Comparison of ENCODE assay signal across 23 cellular contexts in genomic region chr14:50758945-50759344, GRCh38.
"Had no signal": no experiment of that assay in that cellular context is flagged by ENCODE, and none has a peak within 500 bp of the region (broad histone marks: within the 10 kb centered on the region; RNA-seq: fewer than 3 reads in every experiment).

No MANE protein-coding gene starts in this region.

- H3K27me3 Mint-ChIP-seq: activated CD4-positive, alpha-beta T cell treated with anti-CD3 and anti-CD28 coated beads for 36 hours; activated naive CD8-positive, alpha-beta T cell treated with anti-CD3 and anti-CD28 coated beads for 36 hours; central memory CD8-positive, alpha-beta T cell; stimulated activated memory B cell treated with anti-CD40 and anti-IgM and Interleukin-4, amounts not matched to agents 10 μg/mL and 1 μg/mL and 100 μg/mL, for 72 hours had no signal

- H3K4me1 ChIP-seq: esophagus squamous epithelium, foreskin keratinocyte, transverse colon had no signal

- H3K27ac Mint-ChIP-seq: activated CD4-positive, alpha-beta T cell treated with anti-CD3 and anti-CD28 coated beads for 36 hours; activated T-helper 1 cell treated with anti-CD3 and anti-CD28 coated beads, Interleukin-12 subunit alpha, Interleukin-12 subunit beta, Interleukin-2, Interleukin-4 antibody, amounts not matched to agents 30 ng/mL and 10 ng/mL and 1 ng/mL, durations not matched to agents 14 hours and 24 hours and 36 hours; natural killer cell; T-helper 2 cell treated with Interferon-gamma antibody and Interleukin-4, amounts not matched to agents 5 μg/mL and 100 μg/mL, for 36 hours; WTC11 had no signal

- H3K4me1 Mint-ChIP-seq: natural killer cell, WTC11 had no signal

- H3K9me3 Mint-ChIP-seq: activated naive CD8-positive, alpha-beta T cell treated with anti-CD3 and anti-CD28 coated beads for 36 hours; activated T-helper 1 cell treated with anti-CD3 and anti-CD28 coated beads, Interleukin-12 subunit alpha, Interleukin-12 subunit beta, Interleukin-2, Interleukin-4 antibody, amounts not matched to agents 30 ng/mL and 10 ng/mL and 1 ng/mL, durations not matched to agents 14 hours and 24 hours and 36 hours; central memory CD8-positive, alpha-beta T cell; natural killer cell; stimulated activated memory B cell treated with anti-CD40 and anti-IgM and Interleukin-4, amounts not matched to agents 10 μg/mL and 1 μg/mL and 100 μg/mL, for 72 hours; T-helper 2 cell treated with Interferon-gamma antibody and Interleukin-4, amounts not matched to agents 5 μg/mL and 100 μg/mL, for 36 hours; WTC11 had no signal

- FAIRE-seq: kidney had no signal

- H3K9me3 ChIP-seq: esophagus squamous epithelium, SK-N-SH, spleen, transverse colon, vagina had no signal

- H3K4me3 ChIP-seq: esophagus squamous epithelium, spleen, transverse colon, vagina had no signal

- H3K27ac ChIP-seq: brain microvascular endothelial cell, esophagus squamous epithelium, foreskin keratinocyte, parathyroid adenoma, transverse colon, vagina had no signal

- ATAC-seq: activated CD4-positive, alpha-beta T cell treated with anti-CD3 and anti-CD28 coated beads for 36 hours; foreskin keratinocyte; natural killer cell; sciatic nerve; stimulated activated memory B cell treated with anti-CD40 and anti-IgM and Interleukin-4, amounts not matched to agents 10 μg/mL and 1 μg/mL and 100 μg/mL, for 72 hours; WTC11 had no signal

- H3K27me3 ChIP-seq: brain microvascular endothelial cell, esophagus squamous epithelium, foreskin keratinocyte, spleen, transverse colon, vagina had no signal

- H3K4me3 Mint-ChIP-seq: activated CD4-positive, alpha-beta T cell treated with anti-CD3 and anti-CD28 coated beads for 36 hours; activated naive CD8-positive, alpha-beta T cell treated with anti-CD3 and anti-CD28 coated beads for 36 hours; activated T-helper 1 cell treated with anti-CD3 and anti-CD28 coated beads, Interleukin-12 subunit alpha, Interleukin-12 subunit beta, Interleukin-2, Interleukin-4 antibody, amounts not matched to agents 30 ng/mL and 10 ng/mL and 1 ng/mL, durations not matched to agents 14 hours and 24 hours and 36 hours; natural killer cell; stimulated activated memory B cell treated with anti-CD40 and anti-IgM and Interleukin-4, amounts not matched to agents 10 μg/mL and 1 μg/mL and 100 μg/mL, for 72 hours; T-helper 2 cell treated with Interferon-gamma antibody and Interleukin-4, amounts not matched to agents 5 μg/mL and 100 μg/mL, for 36 hours; WTC11 had no signal

- DNase-seq: activated CD4-positive, alpha-beta T cell treated with anti-CD3 and anti-CD28 coated beads for 36 hours; activated CD4-positive, alpha-beta T cell treated with anti-CD3 and anti-CD28 coated beads, Interleukin-2, amount 50 U/mL, for 48 hours; activated gamma-delta T cell treated with Interleukin-2 at 50 U/mL for 16 hours; activated naive CD8-positive, alpha-beta T cell treated with anti-CD3 and anti-CD28 coated beads for 36 hours; brain microvascular endothelial cell; effector CD8-positive, alpha-beta T cell; esophagus squamous epithelium; foreskin keratinocyte; kidney; mesendoderm; natural killer cell; SK-N-SH; spleen; stimulated activated CD4-positive, alpha-beta T cell treated with anti-CD3 and anti-CD28 coated beads, Interleukin-4, amount 100 ng/mL, for 4 hours; transverse colon had no signal
